Comparison of ENCODE assay signal across 8 cellular contexts in the genomic region with DNA sequence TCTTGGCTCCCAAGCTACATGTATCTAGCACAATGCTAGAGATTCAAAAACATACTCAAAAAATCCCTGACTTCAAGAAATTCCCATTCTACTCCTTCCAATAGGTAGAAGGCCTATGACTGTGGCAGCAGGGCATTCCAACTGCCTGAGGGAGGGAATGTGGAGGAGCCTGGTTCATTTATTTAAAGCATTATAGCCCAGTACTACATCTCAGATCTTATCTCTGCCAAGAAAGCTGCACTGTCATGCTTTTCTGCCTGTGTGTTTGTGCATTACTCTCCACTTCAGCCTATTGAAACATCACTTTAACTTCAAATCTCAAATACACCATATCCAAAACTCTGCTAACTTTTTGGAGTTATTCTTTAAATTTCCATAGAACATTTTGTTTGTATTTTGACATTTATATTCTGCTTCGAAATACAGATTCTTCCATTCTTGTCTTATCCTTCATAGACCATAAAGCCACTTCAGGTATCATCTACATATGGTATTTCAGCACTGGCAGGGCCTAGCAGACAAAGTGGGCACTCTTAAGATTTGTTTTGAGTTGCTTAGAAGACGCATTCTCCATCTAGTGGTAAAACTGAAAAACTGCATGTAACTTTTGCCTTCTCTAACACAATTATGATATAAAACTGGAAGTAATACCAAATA. TPM values are rescaled to one million over a fixed set of nuclear protein-coding genes. Genes with fewer than 3 reads are reported as not detected.
DNase-seq lines count a peak whose midpoint lies in the region; ATAC-seq, FAIRE-seq and TF ChIP-seq lines count a peak whose summit lies in the region.

No MANE protein-coding gene starts in this region.

- H3K27ac ChIP-seq in left lung (no peak overlapping the region), upper lobe of right lung (no peak overlapping the region)

- TF ChIP-seq CTCF in bronchial epithelial cell (IDR thresholded peaks at IDR 0.05; ENCODE audit: insufficient read depth, low read length, severe bottlenecking) (peak; percentile 66), left lung (IDR thresholded peaks at IDR 0.05) (peak; percentile 60 to 71), upper lobe of right lung (IDR thresholded peaks at IDR 0.05) (peak; percentile 77)

- H3K9me3 ChIP-seq in left lung: no peaks in the 10 kb centered on the region
- H3K9me3 ChIP-seq in upper lobe of right lung: no peaks in the 10 kb centered on the region

- intact Hi-C loops in left lung (cut with DNase I): no loop called here
- intact Hi-C loops in upper lobe of right lung (cut with DNase I): no loop called here
- intact Hi-C loops in posterior cingulate gyrus (cut with DNase I): no loop called here

- FAIRE-seq in bronchial epithelial cell (lab: Jason Lieb, UNC): no peak

- ATAC-seq in HG02610 (IDR thresholded peaks at IDR 0.05; ENCODE audit: unreplicated experiment) (peak; percentile 54), left lung (peak; percentile 89), upper lobe of right lung (peak; percentile 74)

- H3K36me3 ChIP-seq in bronchial epithelial cell (ENCODE audit: control insufficient read depth, insufficient read depth, low read length) (no peaks in the 10 kb centered on the region), left lung (no peaks in the 10 kb centered on the region), upper lobe of right lung (no peaks in the 10 kb centered on the region)

- H3K27me3 ChIP-seq in bronchial epithelial cell (ENCODE audit: control insufficient read depth, insufficient read depth, low read length) (no peaks in the 10 kb centered on the region), left lung (no peaks in the 10 kb centered on the region), upper lobe of right lung (no peaks in the 10 kb centered on the region)

- DNase-seq in SIG-M5 treated with dmso at 0.1 percent for 504 hours (lab: John Stamatoyannopoulos, UW; ENCODE audit: unreplicated experiment): peak; percentile 53
- no peak for DNase-seq in SIG-M5 (lab: John Stamatoyannopoulos, UW)
- peak; percentile 5 for DNase-seq in NCI-H774 (lab: John Stamatoyannopoulos, UW)
- DNase-seq in bronchial epithelial cell (ENCODE audit: low read depth): peak; percentile 65
- DNase-seq in left lung: no peak
- DNase-seq in upper lobe of right lung: no peak
- no peak for DNase-seq in posterior cingulate gyrus

- H3K4me1 ChIP-seq in left lung (peaks cover 0 to 3% of the 10 kb centered on the region in 2 donors), upper lobe of right lung (no peaks in the 10 kb centered on the region)

- H3K4me3 ChIP-seq in bronchial epithelial cell (ENCODE audit: low read depth, low read length): no peak overlapping the region
- H3K4me3 ChIP-seq in left lung: no peak overlapping the region
- H3K4me3 ChIP-seq in upper lobe of right lung: no peak overlapping the region

RNA-seq across cellular contexts. Expression of a gene that starts 59.1 kb away (rescaled TPM):
- total RNA-seq in bronchial epithelial cell: 37.1 and 59.5 TPM in 2 replicates
- 10 to 100 TPM; 15.0 to 16.7 TPM for total RNA-seq in left lung
- total RNA-seq in upper lobe of right lung: 18.4 TPM

Comparison
In these comparisons a context has a peak if more than half of its experiments do, and no peak if none do; other contexts are left out.
1. DNase-seq: peak in SIG-M5 treated with dmso at 0.1 percent for 504 hours (single experiment), NCI-H774 (single experiment) and bronchial epithelial cell (single experiment); none in SIG-M5 (single experiment), left lung (0 of 2), upper lobe of right lung (single experiment) and posterior cingulate gyrus (0 of 10).
2. Peak in every context shown above with its lines, with median percentiles within 50 percentile points of each other: ATAC-seq and CTCF ChIP-seq.